ENCODE assay signal across 21 cellular contexts in genomic region chr3:158403013-158403412, GRCh38.
A peak's percentile ranks its signal among the peaks of the same experiment; 100 is the strongest.
DNase-seq lines count a peak whose midpoint lies in the region; ATAC-seq and TF ChIP-seq lines count a peak whose summit lies in the region.
"Had no signal": no experiment of that assay in that cellular context is flagged by ENCODE, and none has a peak within 500 bp of the region (broad histone marks: within the 10 kb centered on the region; RNA-seq: fewer than 3 reads in every experiment).

No MANE protein-coding gene starts in this region.

- H3K4me1 ChIP-seq in A673 (ENCODE audit: insufficient read depth, low read length, poor library complexity, severe bottlenecking) = peaks cover 14% of the 10 kb centered on the region
- H3K4me1 ChIP-seq in SK-N-SH (ENCODE audit: control insufficient read depth in 1 of 2, insufficient read depth in 2 of 2, low read depth in 1 of 2, low read length in 1 of 2) = peaks cover 0 to 21% of the 10 kb centered on the region in 2 experiments; a peak in 2 of 4 replicates
- H3K4me1 ChIP-seq in mesendoderm (ENCODE audit: control insufficient read depth, low read depth, low read length) = no peaks in the 10 kb centered on the region
- H3K4me1 ChIP-seq in psoas muscle = no peaks in the 10 kb centered on the region

- H3K18ac ChIP-seq in mesendoderm (ENCODE audit: low read length) = no peak overlapping the region

- TF ChIP-seq CTCF in A673 (conservative IDR thresholded peaks at IDR 0.05; ENCODE audit: low read depth, low read length) (no peak), SK-N-SH (IDR thresholded peaks at IDR 0.05) (no peak), psoas muscle (IDR thresholded peaks at IDR 0.05) (no peak)

- H2BK5ac ChIP-seq in mesendoderm (ENCODE audit: low read length) = no peak overlapping the region

- intact Hi-C loops in A673 (cut with micrococcal nuclease; ENCODE audit: unreplicated experiment) (no loop called here), psoas muscle (cut with DNase I) (no loop called here)

- DNase-seq in A673 (ENCODE audit: low spot score) (peak; percentile 0), DMS79 treated with DMSO at 0.1 percent for 48 hours (lab: John Stamatoyannopoulos, UW) (peak; percentile 49), NCI-H1930 (lab: John Stamatoyannopoulos, UW) (peak; percentile 50 to 78), SK-N-SH (peak; percentile 21), mesendoderm (no peak), psoas muscle (no peak)
- DNase-seq in stimulated activated CD4-positive, alpha-beta T cell treated with anti-CD3 and anti-CD28 coated beads, Interleukin-2, amount 100 ng/mL, for 24 hours = no peak
- DNase-seq: AML-193; C1 segment of cervical spinal cord; CD8-positive, alpha-beta T cell; DMS 273 treated with DMSO at 0.1 percent for 48 hours; GM23248; H7; NCI-H1092 treated with DMSO at 0.1 percent for 48 hours; NCI-H1694; NCI-H524; NCI-H82; SHP77; T-helper 9 cell had no signal

- no peak overlapping the region for H3K56ac ChIP-seq in mesendoderm (ENCODE audit: low read length)

- H4K20me1 ChIP-seq in SK-N-SH (ENCODE audit: insufficient read depth) = no peaks in the 10 kb centered on the region

- H3K9ac ChIP-seq in SK-N-SH = no peak overlapping the region
- H3K9ac ChIP-seq in mesendoderm (ENCODE audit: low read length) = no peak overlapping the region
- H3K9ac ChIP-seq: GM23248 had no signal

- H3K4me2 ChIP-seq in SK-N-SH = no peak overlapping the region
- no peak overlapping the region for H3K4me2 ChIP-seq in mesendoderm (ENCODE audit: low read length)

- POLR2A ChIA-PET in A673 (lab: Charles Lee; ENCODE audit: low non-redundant PET) (no interaction called here), SK-N-SH (lab: Yijun Ruan, JAX) (interaction anchor here (0.8 kb wide), 1 partner anchor 293 kb away, joined by 3 read pairs; the partner anchor contains the start of gene RSRC1)

- no peak overlapping the region for H4K5ac ChIP-seq in mesendoderm (ENCODE audit: low read length)

- no peaks in the 10 kb centered on the region for H3K9me2 ChIP-seq in SK-N-SH

- H3K9me3 ChIP-seq in A673 (ENCODE audit: low read depth, low read length, poor library complexity, severe bottlenecking) (no peaks in the 10 kb centered on the region), SK-N-SH (no peaks in the 10 kb centered on the region), psoas muscle (no peaks in the 10 kb centered on the region)

- H3K27ac ChIP-seq in A673 (ENCODE audit: low read depth, low read length, poor library complexity, severe bottlenecking) (no peak overlapping the region), SK-N-SH (ENCODE audit: low read depth in 2 of 2, low read length in 1 of 2) (peak overlapping the region in 1 of 2 experiments; percentile 98; a peak in 2 of 4 replicates), mesendoderm (ENCODE audit: low read depth, low read length) (no peak overlapping the region), psoas muscle (no peak overlapping the region)
- H3K27ac ChIP-seq: GM23248, RWPE1 had no signal

- H2AFZ ChIP-seq in SK-N-SH (ENCODE audit: low read depth) = no peak overlapping the region
- H2AFZ ChIP-seq: GM23248 had no signal

- peak in 1 of 2 experiments; percentile 83; a peak in 2 of 4 replicates for TF ChIP-seq EP300 in SK-N-SH (IDR thresholded peaks at IDR 0.05; ENCODE audit: borderline replicate concordance in 1 of 2, low read depth in 1 of 2, low read length in 1 of 2)

- no peak overlapping the region for H2BK120ac ChIP-seq in mesendoderm (ENCODE audit: low read depth, low read length)

- no peak overlapping the region for H2AK5ac ChIP-seq in mesendoderm (ENCODE audit: low read length)

- no peak overlapping the region for H3K4ac ChIP-seq in mesendoderm (ENCODE audit: low read depth, low read length)

- no peaks in the 10 kb centered on the region for H3K36me3 ChIP-seq in A673 (ENCODE audit: insufficient read depth, low read length, poor library complexity, severe bottlenecking)
- H3K36me3 ChIP-seq in SK-N-SH (replicated peaks in 1 of 2; ENCODE audit: control insufficient read depth in 1 of 2, insufficient read depth in 2 of 2, low read length in 1 of 2) = no peaks in the 10 kb centered on the region
- no peaks in the 10 kb centered on the region for H3K36me3 ChIP-seq in mesendoderm (ENCODE audit: control insufficient read depth, insufficient read depth, low read length)
- H3K36me3 ChIP-seq in psoas muscle (ENCODE audit: insufficient read depth in 1 of 2, low read depth in 1 of 2) = no peaks in the 10 kb centered on the region

- BruUV-seq in A673 (replicated peaks; lab: Mats Ljungman, UMichigan) = no TSS peak

- H3K27me3 ChIP-seq in A673 (replicated peaks; ENCODE audit: insufficient read depth, low read depth, low read length, poor library complexity) (no peaks in the 10 kb centered on the region), SK-N-SH (ENCODE audit: insufficient read depth) (no peaks in the 10 kb centered on the region), mesendoderm (ENCODE audit: insufficient read depth, low read length, poor library complexity) (no peaks in the 10 kb centered on the region), psoas muscle (ENCODE audit: insufficient read depth in 3 of 3, low read length in 2 of 3) (no peaks in the 10 kb centered on the region)

- no peak overlapping the region for H4K8ac ChIP-seq in mesendoderm (ENCODE audit: low read depth, low read length)

- H3K79me2 ChIP-seq in SK-N-SH (ENCODE audit: insufficient read depth) (no peaks in the 10 kb centered on the region), mesendoderm (ENCODE audit: control insufficient read depth, insufficient read depth, low read length) (no peaks in the 10 kb centered on the region)

- no peak overlapping the region for H2BK15ac ChIP-seq in mesendoderm (replicated peaks; ENCODE audit: low read depth)

- WGBS in SK-N-SH (ENCODE audit: low lambda C conversion rate) = 69% methylated on average over 1 of the region's 1 CpG
- WGBS in mesendoderm (ENCODE audit: extremely low coverage, insufficient coverage, low lambda C conversion rate) = no CpG with 5 or more reads among the region's 1 CpG
- 86 to 98% (median 93%) methylated on average over 1 of the region's 1 CpG for whole genome bisulfite sequencing in psoas muscle, 3 donors

- no peak for TF ChIP-seq RAD21 in SK-N-SH (IDR thresholded peaks at IDR 0.05; ENCODE audit: low read length)

- H3K4me3 ChIP-seq in A673 (ENCODE audit: low read depth, low read length, poor library complexity, severe bottlenecking) (no peak overlapping the region), SK-N-SH (ENCODE audit: low read depth in 2 of 2, low read length in 1 of 2) (no peak overlapping the region), mesendoderm (ENCODE audit: low read length) (no peak overlapping the region), psoas muscle (no peak overlapping the region)
- H3K4me3 ChIP-seq: GM23248 had no signal

- no peaks in the 10 kb centered on the region for H3K79me1 ChIP-seq in mesendoderm (ENCODE audit: low read length)

- CTCF ChIA-PET in A673 (lab: Charles Lee) = no interaction called here
- CTCF ChIA-PET in SK-N-SH (lab: Yijun Ruan, JAX) = interaction anchor here (0.7 to 3.0 kb wide), 3 partner anchors 87 to 242 kb away, joined by 3 to 11 read pairs (median 3); partner anchors contain the start of gene GFM1

- ATAC-seq in psoas muscle = no peak
- ATAC-seq: CD8-positive, alpha-beta T cell; Panc1 had no signal

- peaks cover 3% of the 10 kb centered on the region for H3F3A ChIP-seq in SK-N-SH (replicated peaks; ENCODE audit: insufficient read depth)

- H3K23ac ChIP-seq in mesendoderm (ENCODE audit: low read length) = no peak overlapping the region

TF ChIP-seq in SK-N-SH, 30 proteins besides CTCF, POLR2A, EP300 and RAD21:
- TF ChIP-seq RCOR1 (IDR thresholded peaks at IDR 0.05; ENCODE audit: low read length) (peak; percentile 50; the same call in 1 of the 2 replicates), TCF12 (IDR thresholded peaks at IDR 0.05) (0 out of 2 replicates have a peak, but pooled peaks have one; percentile 7), NRF1 (IDR thresholded peaks at IDR 0.05; ENCODE audit: low read depth, low read length) (no peak), GATA2 (CRISPR knock-in tag; IDR thresholded peaks at IDR 0.05) (peak; percentile 43; the same call in 1 of the 2 replicates)
TF ChIP-seq in SK-N-SH: peak in this region for 3.

Comparison
In these comparisons a context has a peak if more than half of its experiments do, and no peak if none do; other contexts are left out.
1. DNase-seq: peak in A673 (single experiment), DMS79 treated with DMSO at 0.1 percent for 48 hours (single experiment), NCI-H1930 (2 of 2) and SK-N-SH (single experiment); none in mesendoderm (single experiment), stimulated activated CD4-positive, alpha-beta T cell treated with anti-CD3 and anti-CD28 coated beads, Interleukin-2, amount 100 ng/mL, for 24 hours (0 of 2) and psoas muscle (0 of 2).